9 cellular contexts compared by ENCODE assay signal in the genomic region with DNA sequence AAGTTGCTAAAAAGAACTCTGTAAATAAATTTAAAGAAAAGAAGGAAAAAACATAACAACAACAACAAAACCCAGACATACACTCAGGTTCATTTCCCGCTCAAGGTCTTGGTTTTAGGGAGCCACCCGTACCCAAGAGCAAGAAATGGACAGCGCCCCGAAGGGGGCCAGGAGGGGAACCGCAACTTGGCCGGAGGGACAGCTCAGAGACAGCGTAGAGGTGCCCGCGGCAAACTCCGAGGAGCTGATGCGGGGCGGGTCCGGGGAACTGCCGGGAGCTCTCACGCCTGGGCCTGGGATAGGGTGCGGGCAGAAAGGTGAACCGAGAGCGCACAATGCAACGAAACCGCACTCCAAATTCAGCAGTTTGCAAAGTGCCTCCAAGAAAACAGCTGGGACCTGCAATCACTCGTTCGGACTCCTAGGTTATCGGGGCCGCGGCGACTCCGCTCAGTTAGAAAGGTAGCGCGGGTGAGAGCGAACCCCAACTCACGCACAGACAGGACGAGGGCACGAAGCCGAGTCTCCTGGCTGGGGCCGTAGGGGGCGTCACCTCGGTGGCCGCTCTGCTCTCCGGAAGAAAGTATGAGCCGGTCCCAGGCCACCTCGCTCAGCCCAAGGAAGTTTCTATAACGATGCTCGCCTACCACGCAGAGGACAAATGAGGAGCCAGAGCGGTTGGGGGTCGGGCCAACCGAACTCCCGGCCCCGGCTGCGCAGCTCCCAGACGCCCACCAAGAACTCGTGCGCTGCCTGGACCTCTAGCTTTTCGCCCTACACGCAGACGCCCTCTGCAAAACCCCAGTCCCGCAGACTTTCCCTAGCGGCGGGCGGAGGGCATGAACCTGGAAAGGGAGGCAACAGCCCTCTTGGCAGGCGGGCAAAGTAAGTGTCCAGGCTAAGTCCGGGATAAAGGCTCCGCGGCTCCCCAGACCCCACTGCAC. TPM values are rescaled to one million over a fixed set of nuclear protein-coding genes. Genes with fewer than 3 reads are reported as not detected.
A peak's percentile ranks its signal among the peaks of the same experiment; 100 is the strongest.
DNase-seq lines count a peak whose midpoint lies in the region; ATAC-seq lines count a peak whose summit lies in the region.
"Had no signal": no experiment of that assay in that cellular context is flagged by ENCODE, and none has a peak within 500 bp of the region (broad histone marks: within the 10 kb centered on the region; RNA-seq: fewer than 3 reads in every experiment).

No MANE protein-coding gene starts in this region.

- POLR2A ChIA-PET in T-cell (lab: Charles Lee): interaction anchor here in 1 of 2 donors (0.6 kb wide), 1 partner anchor 38 kb away, joined by 3 read pairs; no protein-coding TSS in a partner anchor

- peak overlapping the region; percentile 77 to 90 (median 78) for H3K4me3 Mint-ChIP-seq in T-cell

- no peaks in the 10 kb centered on the region for H3K36me3 Mint-ChIP-seq in T-cell

- no peaks in the 10 kb centered on the region for H3K9me3 Mint-ChIP-seq in T-cell

- peaks cover 3 to 6% of the 10 kb centered on the region in 2 donors for H3K27me3 ChIP-seq in stomach smooth muscle (ENCODE audit: control insufficient read depth in 1 of 2, insufficient read depth in 2 of 2, low read length in 2 of 2)

- peak; percentile 9 to 38 (median 31) for ATAC-seq in T-cell (replicated peaks in 1 of 4)
- no peak for ATAC-seq in HG03045 (IDR thresholded peaks at IDR 0.05; ENCODE audit: unreplicated experiment)

- H3K9me3 ChIP-seq in stomach smooth muscle (ENCODE audit: control insufficient read depth in 2 of 2, low read length in 2 of 2): no peaks in the 10 kb centered on the region

- peaks cover 14% of the 10 kb centered on the region for H3K4me1 ChIP-seq in stomach smooth muscle (ENCODE audit: control insufficient read depth, insufficient read depth, low read length)

- H3K27me3 Mint-ChIP-seq in T-cell: peaks cover 50 to 61% of the 10 kb centered on the region in 2 donors

- H3K36me3 ChIP-seq in stomach smooth muscle (ENCODE audit: control insufficient read depth in 2 of 2, insufficient read depth in 2 of 2, low read length in 2 of 2): no peaks in the 10 kb centered on the region

- no peak overlapping the region for H3K27ac Mint-ChIP-seq in T-cell

- peak overlapping the region in 1 of 2 donors; percentile 51 for H3K9ac ChIP-seq in stomach smooth muscle (ENCODE audit: low read length in 2 of 2)

- H3K4me3 ChIP-seq in stomach smooth muscle (ENCODE audit: low read length in 2 of 2): peak overlapping the region; percentile 82 to 84

- DNase-seq in NCI-H2196 (lab: John Stamatoyannopoulos, UW; ENCODE audit: unreplicated experiment) (peak; percentile 1), NCI-H2196 treated with DMSO at 0.1 percent for 48 hours (lab: John Stamatoyannopoulos, UW; ENCODE audit: unreplicated experiment) (no peak), T-cell (peak in 13 of 34 experiments; percentile 1 to 31 (median 5)), ecto neural progenitor cell (ENCODE audit: low spot score) (peak; percentile 80), lung microvascular endothelial cell (ENCODE audit: low read depth in 2 of 2) (peak; percentile 15 to 19), amniotic stem cell (lab: John Stamatoyannopoulos, UW) (no peak)
- DNase-seq: DND-41 had no signal

- CTCF ChIA-PET in T-cell (lab: Charles Lee): interaction anchor here (0.6 to 0.7 kb wide), 4 partner anchors 23 to 1428 kb away, joined by 3 to 4 read pairs (median 3); no protein-coding TSS in a partner anchor

- no peak overlapping the region for H3K27ac ChIP-seq in stomach smooth muscle (ENCODE audit: low read length)

- peaks cover 18 to 31% (median 28%) of the 10 kb centered on the region in 3 donors for H3K4me1 Mint-ChIP-seq in T-cell

RNA-seq across cellular contexts. Expression of a gene that starts 1.4 kb away (rescaled TPM):
- total RNA-seq in T-cell (under 1 TPM in 3 of 5 donors, not detected in 2; 0.36 to 0.47 (median 0.41) TPM), lung microvascular endothelial cell (0.44 and 11.1 TPM in 2 replicates)

Comparison
In these comparisons a context has a peak if more than half of its experiments do, and no peak if none do; other contexts are left out.
1. DNase-seq: peak in NCI-H2196 (single experiment), ecto neural progenitor cell (single experiment) and lung microvascular endothelial cell (2 of 2); none in NCI-H2196 treated with DMSO at 0.1 percent for 48 hours (single experiment) and amniotic stem cell (single experiment).